5 cellular contexts compared by ENCODE assay signal in genomic region chr2:234351866-234352265, GRCh38.
DNase-seq lines count a peak whose midpoint lies in the region; ATAC-seq and TF ChIP-seq lines count a peak whose summit lies in the region.
"Not testable (repeated sequence)": the region's sequence is repeated elsewhere in the genome, so short reads cannot be mapped to it uniquely, and the experiment has no call there.

No MANE protein-coding gene starts in this region.

- H3K79me2 ChIP-seq in DND-41 (ENCODE audit: insufficient read depth, low read length): not testable (repeated sequence)

- H2AFZ ChIP-seq in DND-41 (ENCODE audit: low read depth, low read length): not testable (repeated sequence)

- not testable (repeated sequence) for H3K27me3 Mint-ChIP-seq in osteocyte (ENCODE audit: unreplicated experiment)

- H3K9me3 ChIP-seq in DND-41 (ENCODE audit: insufficient read depth, low read length, severe bottlenecking); thyroid gland: not testable (repeated sequence)
- H3K9me3 ChIP-seq in Panc1 (ENCODE audit: control insufficient read depth, insufficient read depth, low read depth, low read length): peaks cover 14% of the 10 kb centered on the region; the same call in 1 of the 2 replicates

- not testable (repeated sequence) for TF ChIP-seq CTCF in DND-41 (IDR thresholded peaks at IDR 0.05; ENCODE audit: borderline replicate concordance, extremely low read depth, low read length, poor library complexity, severe bottlenecking); Panc1 (IDR thresholded peaks at IDR 0.05); osteocyte (IDR thresholded peaks at IDR 0.05); thyroid gland (IDR thresholded peaks at IDR 0.05)

- not testable (repeated sequence) for H3K36me3 ChIP-seq in DND-41 (ENCODE audit: insufficient read depth, low read length); Panc1 (ENCODE audit: control insufficient read depth, insufficient read depth, low read length); thyroid gland

- not testable (repeated sequence) for TF ChIP-seq POLR2A in thyroid gland (IDR thresholded peaks at IDR 0.05)

- H3K4me3 Mint-ChIP-seq in osteocyte (ENCODE audit: unreplicated experiment): not testable (repeated sequence)

- POLR2A ChIA-PET in Panc1 (lab: Charles Lee): interaction anchor here (0.7 kb wide), 1 partner anchor 99 kb away, joined by 4 read pairs; no protein-coding TSS in a partner anchor

- intact Hi-C loops in Panc1 (cut with micrococcal nuclease; ENCODE audit: unreplicated experiment); thyroid gland (cut with DNase I): not testable (repeated sequence)

- H3K9ac ChIP-seq in DND-41 (ENCODE audit: low read depth, low read length): not testable (repeated sequence)

- WGBS in thyroid gland, 2 donors: 39 to 48% methylated on average over 9 to 10 of the region's 10 CpGs

- not testable (repeated sequence) for BruUV-seq in Panc1 (replicated peaks; lab: Mats Ljungman, UMichigan)

- H3K4me1 ChIP-seq in DND-41 (ENCODE audit: insufficient read depth, low read length) (peaks cover 55% of the 10 kb centered on the region), Panc1 (ENCODE audit: control insufficient read depth, insufficient read depth, low read length) (peaks cover 27% of the 10 kb centered on the region)
- H3K4me1 ChIP-seq in thyroid gland: not testable (repeated sequence)

- H3K27ac ChIP-seq in DND-41 (ENCODE audit: low read length); thyroid gland: not testable (repeated sequence)
- H3K27ac ChIP-seq in Panc1 (ENCODE audit: low read length): peak overlapping the region; percentile 45

- peaks cover 11% of the 10 kb centered on the region for H3K9me3 Mint-ChIP-seq in osteocyte (ENCODE audit: unreplicated experiment)

- ATAC-seq in DND-41 (ENCODE audit: insufficient read depth, low read depth); Panc1: not testable (repeated sequence)

- not testable (repeated sequence) for H3K4me2 ChIP-seq in DND-41 (ENCODE audit: insufficient read depth, low read length)

- not testable (repeated sequence) for H4K20me1 ChIP-seq in DND-41 (ENCODE audit: insufficient read depth, low read length)

- not testable (repeated sequence) for H3K4me3 ChIP-seq in DND-41 (ENCODE audit: low read depth in 1 of 2, low read length in 2 of 2); Panc1 (ENCODE audit: low read depth in 2 of 2, low read length in 2 of 2); thyroid gland (replicated peaks in 1 of 3)

- not testable (repeated sequence) for H3K36me3 Mint-ChIP-seq in osteocyte (ENCODE audit: unreplicated experiment)

- CTCF ChIA-PET in Panc1 (lab: Charles Lee): not testable (repeated sequence)

- in situ Hi-C loops in Panc1 (cut with HindIII; ENCODE audit: low pct_unique_long_range_greater_than_20kb, low sequenced_read_pairs): not testable (repeated sequence)

- DNase-seq in DND-41 (peak; percentile 1), osteocyte (ENCODE audit: extremely low spot score, unreplicated experiment) (peak; percentile 70), thyroid gland (peak; percentile 70 to 72)
- DNase-seq in Panc1 (ENCODE audit: low read depth, low spot score): not testable (repeated sequence)
- DNase-seq in activated CD8-positive, alpha-beta memory T cell treated with anti-CD3 and anti-CD28 coated beads for 24 hours: peak; percentile 21

- not testable (repeated sequence) for H3K27ac Mint-ChIP-seq in osteocyte (ENCODE audit: unreplicated experiment)

- not testable (repeated sequence) for H3K27me3 ChIP-seq in DND-41 (ENCODE audit: insufficient read depth, low read length, poor library complexity); Panc1 (ENCODE audit: control insufficient read depth, insufficient read depth, low read length); thyroid gland

- not testable (repeated sequence) for H3K4me1 Mint-ChIP-seq in osteocyte (ENCODE audit: unreplicated experiment)
